32 cellular contexts compared by ENCODE assay signal in the genomic region with DNA sequence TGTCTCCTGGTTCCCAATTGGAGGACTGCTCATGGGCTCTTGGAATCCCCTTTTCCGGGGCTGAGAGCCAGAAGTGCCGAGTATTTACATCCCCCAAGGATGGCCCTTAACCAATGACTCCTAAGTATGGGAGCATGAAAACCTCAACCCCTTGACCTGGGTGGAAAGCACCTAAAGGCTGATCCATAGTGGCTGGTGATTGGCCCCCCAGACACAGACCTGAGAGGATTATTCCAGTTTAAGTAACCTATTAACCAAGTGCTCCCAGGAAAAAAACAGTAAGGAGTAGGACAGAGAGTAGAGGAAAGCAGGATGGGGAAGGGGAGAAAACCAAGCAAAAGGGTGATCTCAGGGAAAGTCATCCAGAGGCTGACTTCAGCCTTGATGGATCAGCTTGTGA.
"Had no signal": no experiment of that assay in that cellular context is flagged by ENCODE, and none has a peak within 500 bp of the region (broad histone marks: within the 10 kb centered on the region; RNA-seq: fewer than 3 reads in every experiment).

No MANE protein-coding gene starts in this region.

- H3K4me3 ChIP-seq: adrenal gland, body of pancreas, breast epithelium had no signal

- ATAC-seq: activated CD8-positive, alpha-beta T cell treated with anti-CD3 and anti-CD28 coated beads for 36 hours; activated naive CD4-positive, alpha-beta T cell treated with anti-CD3 and anti-CD28 coated beads, Interleukin-2, amount 50 U/mL, for 72 hours; activated T-cell treated with anti-CD3 and anti-CD28 coated beads, Interleukin-2, amount 50 U/mL, for 4 hours; activated T-cell treated with anti-CD3 and anti-CD28 coated beads, Interleukin-2, amount 50 U/mL, for 72 hours; activated T-helper 17 cell treated with anti-CD3 and anti-CD28 coated beads, Interleukin-2, amount 50 U/mL, for 72 hours; body of pancreas had no signal

- H3K9me3 ChIP-seq: adrenal gland, body of pancreas, breast epithelium had no signal

- H3K27ac ChIP-seq: adrenal gland, body of pancreas, brain microvascular endothelial cell, breast epithelium, VCaP had no signal

- H3K36me3 ChIP-seq: adrenal gland, brain microvascular endothelial cell, breast epithelium had no signal

- H3K4me1 ChIP-seq: body of pancreas, breast epithelium had no signal

- H3K27me3 ChIP-seq: adrenal gland, body of pancreas, brain microvascular endothelial cell, breast epithelium had no signal

- DNase-seq: activated B cell treated with CpG ODN at 0.5 μM for 24 hours; activated CD4-positive, alpha-beta memory T cell treated with anti-CD3 and anti-CD28 coated beads for 36 hours; activated CD4-positive, alpha-beta T cell treated with anti-CD3 and anti-CD28 coated beads for 4 hours; activated CD4-positive, alpha-beta T cell treated with anti-CD3 and anti-CD28 coated beads, Interleukin-2, amount 10 ng/mL, durations not matched to agents 24 days and 14 days; activated CD4-positive, alpha-beta T cell treated with anti-CD3 and anti-CD28 coated beads, Interleukin-2, amount 50 U/mL, for 1 hour; activated CD4-positive, alpha-beta T cell treated with anti-CD3 and anti-CD28 coated beads, Interleukin-2, amount 50 U/mL, for 4 hours; activated CD4-positive, CD25-positive, alpha-beta regulatory T cell treated with anti-CD3 and anti-CD28 coated beads, Interleukin-2, amount 50 U/mL, for 72 hours; activated CD8-positive, alpha-beta memory T cell treated with anti-CD3 and anti-CD28 coated beads, Interleukin-2, amount 50 U/mL, for 4 hours; activated CD8-positive, alpha-beta T cell treated with anti-CD3 and anti-CD28 coated beads for 36 hours; activated effector memory CD4-positive, alpha-beta T cell treated with anti-CD3 and anti-CD28 coated beads, Interleukin-2, amount 50 U/mL, for 16 hours; activated gamma-delta T cell treated with Interleukin-2 at 50 U/mL for 16 hours; activated naive CD4-positive, alpha-beta T cell; activated naive CD4-positive, alpha-beta T cell treated with anti-CD3 and anti-CD28 coated beads for 36 hours; activated naive CD4-positive, alpha-beta T cell treated with anti-CD3 and anti-CD28 coated beads, Interleukin-2, amount 50 U/mL, for 16 hours; activated naive CD8-positive, alpha-beta T cell treated with anti-CD3 and anti-CD28 coated beads for 36 hours; activated T-cell treated with anti-CD3 and anti-CD28 coated beads for 4 hours; activated T-cell treated with anti-CD3 and anti-CD28 coated beads, Interleukin-2, amount 50 U/mL, for 1 hour; activated T-cell treated with anti-CD3 and anti-CD28 coated beads, Interleukin-2, amount 50 U/mL, for 4 hours; activated T-cell treated with anti-CD3 and anti-CD28 coated beads, Interleukin-2, amount 50 U/mL, for 72 hours; adrenal gland; amniotic stem cell; aorta; body of pancreas; brain microvascular endothelial cell; central memory CD4-positive, alpha-beta T cell; T-helper 1 cell; T-helper 2 cell; T-helper 9 cell had no signal
